8 cellular contexts compared by ENCODE assay signal in the genomic region with DNA sequence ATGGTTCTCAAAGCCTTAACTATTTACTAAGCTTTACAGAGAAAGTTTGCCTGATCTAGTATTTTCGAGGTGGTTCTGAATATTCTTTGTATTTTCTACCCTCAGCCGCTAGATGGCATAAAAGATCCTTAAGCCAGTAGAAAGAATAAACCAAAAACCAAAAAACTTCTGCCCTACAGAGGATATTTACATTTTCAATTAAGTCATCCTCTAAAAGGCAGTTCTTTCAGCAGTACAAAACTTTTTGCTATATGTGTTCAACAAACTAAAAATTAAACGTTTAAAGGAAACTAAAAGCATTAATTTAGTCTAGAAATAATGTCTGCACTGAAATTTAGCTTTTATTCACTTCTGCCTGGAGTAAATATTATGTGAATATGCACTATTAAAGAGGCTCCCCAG.
DNase-seq lines count a peak whose midpoint lies in the region; ATAC-seq and TF ChIP-seq lines count a peak whose summit lies in the region.

No MANE protein-coding gene starts in this region.

- no peaks in the 10 kb centered on the region for H4K20me1 ChIP-seq in osteoblast (ENCODE audit: insufficient read depth, low read length)

- no peaks in the 10 kb centered on the region for H3K9me3 Mint-ChIP-seq in activated naive CD4-positive, alpha-beta T cell treated with anti-CD3 and anti-CD28 coated beads, Interleukin-2, amount 50 U/mL, for 72 hours

- H3K27me3 ChIP-seq in esophagus squamous epithelium, result no peaks in the 10 kb centered on the region
- H3K27me3 ChIP-seq in osteoblast (ENCODE audit: insufficient read depth, low read length), result no peaks in the 10 kb centered on the region

- H3K4me1 ChIP-seq in esophagus squamous epithelium, result no peaks in the 10 kb centered on the region
- H3K4me1 ChIP-seq in osteoblast (ENCODE audit: insufficient read depth, low read length), result no peaks in the 10 kb centered on the region

- TF ChIP-seq POLR2A in esophagus squamous epithelium (IDR thresholded peaks at IDR 0.05), result no peak

- TF ChIP-seq CTCF in esophagus squamous epithelium (IDR thresholded peaks at IDR 0.05) (peak; percentile 40 to 77 (median 66)), osteoblast (IDR thresholded peaks at IDR 0.05; ENCODE audit: extremely low read depth, low read depth, low read length) (peak; percentile 70)

- H3K27ac ChIP-seq in esophagus squamous epithelium (no peak overlapping the region), osteoblast (ENCODE audit: low read depth, low read length) (no peak overlapping the region)

- no peak overlapping the region for H3K4me3 ChIP-seq in esophagus squamous epithelium
- H3K4me3 ChIP-seq in osteoblast (ENCODE audit: insufficient read depth, low read length), result no peak overlapping the region

- no peaks in the 10 kb centered on the region for H3K36me3 Mint-ChIP-seq in activated naive CD4-positive, alpha-beta T cell treated with anti-CD3 and anti-CD28 coated beads, Interleukin-2, amount 50 U/mL, for 72 hours

- no peaks in the 10 kb centered on the region for H3K79me2 ChIP-seq in osteoblast (ENCODE audit: insufficient read depth, low read length)

- H2AFZ ChIP-seq in osteoblast (ENCODE audit: low read length), result no peak overlapping the region

- DNase-seq in EL (peak; percentile 61), KBM-7 (peak; percentile 65), RKO (ENCODE audit: low spot score) (peak; percentile 72), esophagus squamous epithelium (lab: John Stamatoyannopoulos, UW) (no peak), osteoblast (ENCODE audit: insufficient read length, low spot score, missing footprints) (peak; percentile 72)
- DNase-seq in activated naive CD4-positive, alpha-beta T cell treated with anti-CD3 and anti-CD28 coated beads, Interleukin-2, amount 50 U/mL, for 72 hours (ENCODE audit: low spot score in 2 of 2), result no peak

- H3K9me3 ChIP-seq in esophagus squamous epithelium (no peaks in the 10 kb centered on the region), osteoblast (ENCODE audit: low read depth, low read length) (no peaks in the 10 kb centered on the region)

- H3K36me3 ChIP-seq in esophagus squamous epithelium, result no peaks in the 10 kb centered on the region
- no peaks in the 10 kb centered on the region for H3K36me3 ChIP-seq in osteoblast (ENCODE audit: insufficient read depth, low read length)

- 0 to 2% methylated on average over 3 of the region's 3 CpGs for WGBS in esophagus squamous epithelium, 2 donors

- intact Hi-C loops in esophagus squamous epithelium (cut with DNase I), result loop anchor here (10.0 kb wide), 2 partner anchors 183 to 293 kb away; partner anchors contain the start of gene PIEZO2

- no peak overlapping the region for H3K27ac Mint-ChIP-seq in activated naive CD4-positive, alpha-beta T cell treated with anti-CD3 and anti-CD28 coated beads, Interleukin-2, amount 50 U/mL, for 72 hours

- in situ Hi-C loops in KBM-7 (cut with MboI; ENCODE audit: low pct_unique_long_range_greater_than_20kb, low sequenced_read_pairs), result loop anchor here (25.0 kb wide), 1 partner anchor 185 kb away; no protein-coding TSS in a partner anchor

- ATAC-seq in HG03460 (IDR thresholded peaks at IDR 0.05; ENCODE audit: unreplicated experiment) (no peak), GM21723 (IDR thresholded peaks at IDR 0.05; ENCODE audit: unreplicated experiment) (no peak)
- no peak for ATAC-seq in activated naive CD4-positive, alpha-beta T cell treated with anti-CD3 and anti-CD28 coated beads, Interleukin-2, amount 50 U/mL, for 72 hours

- no peak overlapping the region for H3K4me2 ChIP-seq in osteoblast (ENCODE audit: insufficient read depth, low read length)

Comparison
In these comparisons a context has a peak if more than half of its experiments do, and no peak if none do; other contexts are left out.
1. DNase-seq: peak in EL (single experiment), KBM-7 (single experiment), RKO (single experiment) and osteoblast (single experiment); none in esophagus squamous epithelium (single experiment) and activated naive CD4-positive, alpha-beta T cell treated with anti-CD3 and anti-CD28 coated beads, Interleukin-2, amount 50 U/mL, for 72 hours (0 of 2).